ENCODE assay signal across 8 cellular contexts in the genomic region with DNA sequence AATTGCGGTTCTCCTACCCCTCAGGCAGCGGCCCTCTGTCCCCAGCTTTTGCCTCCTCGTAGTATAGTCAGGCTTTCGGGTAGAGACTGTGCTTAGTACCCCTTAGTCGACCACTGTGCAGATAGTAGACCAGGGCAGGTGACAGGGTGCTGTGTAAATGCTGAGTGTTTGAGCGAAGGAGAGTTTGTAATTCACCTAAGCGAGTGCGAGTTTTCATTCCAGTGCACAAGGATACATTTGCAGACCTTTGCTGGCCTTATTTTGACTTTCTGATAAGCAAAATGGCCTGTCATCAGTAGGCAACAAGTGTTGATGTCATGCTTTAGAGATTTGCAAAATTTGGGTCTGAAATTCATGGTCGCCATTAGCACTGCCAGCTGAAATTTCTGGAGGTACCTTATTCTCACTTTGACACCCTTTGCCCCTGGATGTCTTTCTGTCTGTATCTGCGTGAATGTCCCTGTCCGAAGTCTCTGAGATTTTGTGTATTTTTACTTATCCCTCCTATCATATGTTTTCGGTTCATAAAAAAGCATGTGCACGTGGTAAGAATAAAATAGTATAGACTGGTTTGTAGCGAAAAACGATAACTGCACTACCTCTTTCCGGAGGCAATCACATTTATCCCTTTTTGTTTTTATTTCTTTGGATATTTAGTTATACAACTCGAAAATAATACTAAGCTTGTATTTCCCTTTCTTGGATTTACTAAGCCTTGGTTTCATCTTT. TPM values are rescaled to one million over a fixed set of nuclear protein-coding genes. Genes with fewer than 3 reads are reported as not detected.
DNase-seq lines count a peak whose midpoint lies in the region; ATAC-seq and TF ChIP-seq lines count a peak whose summit lies in the region.

No MANE protein-coding gene starts in this region.

- H3K9me3 Mint-ChIP-seq in chondrocyte (ENCODE audit: low read depth), result no peaks in the 10 kb centered on the region
- peaks cover 32% of the 10 kb centered on the region for H3K9me3 Mint-ChIP-seq in nephron progenitor cell

- no peaks in the 10 kb centered on the region for H3K36me3 Mint-ChIP-seq in chondrocyte (ENCODE audit: low read depth)
- H3K36me3 Mint-ChIP-seq in nephron progenitor cell (ENCODE audit: low read depth), result peaks cover 43% of the 10 kb centered on the region

- H3K9me3 ChIP-seq in KOPT-K1 (ENCODE audit: insufficient read depth, low read length, poor library complexity, severe bottlenecking), result no peaks in the 10 kb centered on the region

- peaks cover 26% of the 10 kb centered on the region for H3K4me1 Mint-ChIP-seq in chondrocyte (ENCODE audit: low read depth)
- peaks cover 29% of the 10 kb centered on the region for H3K4me1 Mint-ChIP-seq in nephron progenitor cell

- H3K27ac Mint-ChIP-seq in chondrocyte (ENCODE audit: unreplicated experiment), result peak overlapping the region; percentile 88
- H3K27ac Mint-ChIP-seq in nephron progenitor cell, result peak overlapping the region; percentile 98

- peak overlapping the region; percentile 100 for H3K27ac ChIP-seq in KOPT-K1 (ENCODE audit: low read depth, low read length, poor library complexity, severe bottlenecking)

- H3K27me3 Mint-ChIP-seq in chondrocyte (ENCODE audit: low read depth), result no peaks in the 10 kb centered on the region
- no peaks in the 10 kb centered on the region for H3K27me3 Mint-ChIP-seq in nephron progenitor cell (ENCODE audit: low read depth, poor library complexity)

- H3K4me3 Mint-ChIP-seq in chondrocyte (ENCODE audit: unreplicated experiment) (peak overlapping the region; percentile 86), nephron progenitor cell (peak overlapping the region; percentile 95)

- no peak for DNase-seq in activated CD4-positive, CD25-positive, alpha-beta regulatory T cell treated with anti-CD3 and anti-CD28 coated beads, Interleukin-2, amount 50 U/mL, for 72 hours
- peak; percentile 39 for DNase-seq in chondrocyte (ENCODE audit: low spot score)
- no peak for DNase-seq in nephron progenitor cell
- no peak for DNase-seq in NCI-H446 treated with DMSO at 0.1 percent for 48 hours (lab: John Stamatoyannopoulos, UW)
- DNase-seq in NCI-H2029 (lab: John Stamatoyannopoulos, UW), result no peak
- no peak for DNase-seq in hepatic stellate cell (ENCODE audit: low spot score)

- TF ChIP-seq CTCF in chondrocyte (IDR thresholded peaks at IDR 0.05) (no peak), nephron progenitor cell (IDR thresholded peaks at IDR 0.05) (no peak)

- H3K36me3 ChIP-seq in KOPT-K1 (ENCODE audit: insufficient read depth, low read length), result peaks cover 43% of the 10 kb centered on the region

- peak; percentile 1 to 2 for ATAC-seq in activated CD4-positive, CD25-positive, alpha-beta regulatory T cell treated with anti-CD3 and anti-CD28 coated beads, Interleukin-2, amount 50 U/mL, for 24 hours

RNA-seq across cellular contexts. Expression of a gene that starts 1.9 kb away (rescaled TPM):
- total RNA-seq in chondrocyte, result 10.8 to 19.2 TPM (median 14.2 TPM) in 3 replicates
